20 cellular contexts compared by ENCODE assay signal in the genomic region with DNA sequence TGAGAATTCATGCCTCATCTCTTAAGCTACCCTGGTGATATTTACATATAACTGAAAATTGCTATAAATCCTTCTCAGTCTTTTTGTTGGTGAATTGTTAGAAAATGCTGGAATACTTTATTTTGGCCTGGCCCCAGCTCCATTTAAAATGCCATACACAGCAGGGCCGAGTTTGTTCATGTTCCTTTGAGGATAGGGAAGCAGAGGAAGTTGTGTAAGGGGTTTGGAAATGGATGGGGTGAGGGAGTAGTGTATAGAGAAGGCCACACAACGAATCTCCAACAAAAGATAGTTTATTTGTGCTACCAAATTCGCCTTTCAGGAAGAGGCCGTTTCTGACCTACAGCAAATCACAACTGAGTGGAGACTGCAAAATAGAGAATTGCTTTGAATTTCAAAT.
A peak's percentile ranks its signal among the peaks of the same experiment; 100 is the strongest.
DNase-seq lines count a peak whose midpoint lies in the region; ATAC-seq and TF ChIP-seq lines count a peak whose summit lies in the region.
"Had no signal": no experiment of that assay in that cellular context is flagged by ENCODE, and none has a peak within 500 bp of the region (broad histone marks: within the 10 kb centered on the region; RNA-seq: fewer than 3 reads in every experiment).

No MANE protein-coding gene starts in this region.

- no peak overlapping the region for H2BK12ac ChIP-seq in mesenchymal stem cell (ENCODE audit: low read length in 2 of 2)

- H3K27ac Mint-ChIP-seq in GM23338: no peak overlapping the region; the same call in 1 of the 2 replicates
- H3K27ac Mint-ChIP-seq: CD8-positive, alpha-beta T cell had no signal

- no peak overlapping the region for H3K4ac ChIP-seq in mesenchymal stem cell (ENCODE audit: low read depth in 1 of 2, low read length in 2 of 2)

- H3K4me3 Mint-ChIP-seq in GM23338: no peak overlapping the region
- H3K4me3 Mint-ChIP-seq: CD8-positive, alpha-beta T cell had no signal

- DNase-seq in GM23338 (ENCODE audit: low spot score): no peak
- DNase-seq in cardiac fibroblast (ENCODE audit: low read depth in 2 of 2): peak; percentile 6 to 39
- no peak for DNase-seq in mesenchymal stem cell
- DNase-seq in sciatic nerve (ENCODE audit: low spot score): no peak
- DNase-seq in MG63: no peak
- no peak for DNase-seq in psoas muscle
- DNase-seq: CD8-positive, alpha-beta T cell; DMS79 treated with DMSO at 0.1 percent for 48 hours; HCEC 1CT; IMR-90; Karpas-422; MM.1S; NCI-H1105 treated with DMSO at 0.1 percent for 48 hours; NCI-H187; NCI-H345; NCI-H526 treated with DMSO at 0.1 percent for 48 hours; NK-92 treated with Interleukin-12 subunit alpha and Interleukin-12 subunit beta, amount 100 ng/mL, for 24 hours; OCI-M1 had no signal

- H3K4me1 ChIP-seq in GM23338 (ENCODE audit: insufficient read depth) (peaks cover 15% of the 10 kb centered on the region; the same call in 1 of the 2 replicates), mesenchymal stem cell (ENCODE audit: control insufficient read depth, insufficient read depth, low read depth, low read length) (no peaks in the 10 kb centered on the region), psoas muscle (peaks cover 5% of the 10 kb centered on the region)
- H3K4me1 ChIP-seq: BLaER1 had no signal

- no peak overlapping the region for H3K23ac ChIP-seq in mesenchymal stem cell (ENCODE audit: low read length in 2 of 2)

- H3K4me2 ChIP-seq in GM23338: no peak overlapping the region
- no peak overlapping the region for H3K4me2 ChIP-seq in mesenchymal stem cell (ENCODE audit: low read length, poor library complexity, severe bottlenecking)
- H3K4me2 ChIP-seq: BLaER1 had no signal

- H3K9me3 Mint-ChIP-seq in GM23338: no peaks in the 10 kb centered on the region

- no peak overlapping the region for H3K9ac ChIP-seq in mesenchymal stem cell (ENCODE audit: low read length)
- H3K9ac ChIP-seq: BLaER1 had no signal

- no peaks in the 10 kb centered on the region for H3K9me2 ChIP-seq in GM23338 (ENCODE audit: insufficient read depth)

- no peak overlapping the region for H3K14ac ChIP-seq in mesenchymal stem cell (ENCODE audit: low read length in 2 of 2)

- intact Hi-C loops in sciatic nerve (cut with DNase I) (no loop called here), psoas muscle (cut with DNase I) (loop anchor here in 1 of 2 donors (10.0 kb wide), 1 partner anchor 48 kb away; no protein-coding TSS in a partner anchor)

- no peaks in the 10 kb centered on the region for H3K36me3 ChIP-seq in GM23338 (ENCODE audit: insufficient read depth)
- no peaks in the 10 kb centered on the region for H3K36me3 ChIP-seq in mesenchymal stem cell (ENCODE audit: control insufficient read depth in 1 of 2, insufficient read depth in 2 of 2, low read depth in 1 of 2, low read length in 2 of 2)
- H3K36me3 ChIP-seq in MG63: no peaks in the 10 kb centered on the region
- no peaks in the 10 kb centered on the region for H3K36me3 ChIP-seq in psoas muscle (ENCODE audit: insufficient read depth in 1 of 2, low read depth in 1 of 2)
- H3K36me3 ChIP-seq: BLaER1 had no signal

- H3K4me3 ChIP-seq in GM23338 (no peak overlapping the region), cardiac fibroblast (replicated peaks in 1 of 2; ENCODE audit: low read depth in 2 of 2, low read length in 2 of 2) (no peak overlapping the region), mesenchymal stem cell (ENCODE audit: insufficient read depth in 1 of 2, low read depth in 1 of 2, low read length in 2 of 2) (no peak overlapping the region), MG63 (no peak overlapping the region), psoas muscle (no peak overlapping the region)
- H3K4me3 ChIP-seq: BLaER1 had no signal

- H2BK120ac ChIP-seq in mesenchymal stem cell (ENCODE audit: low read depth, low read length): no peak overlapping the region

- H3K9me3 ChIP-seq in mesenchymal stem cell (ENCODE audit: control insufficient read depth, low read length) (no peaks in the 10 kb centered on the region), MG63 (no peaks in the 10 kb centered on the region), psoas muscle (no peaks in the 10 kb centered on the region)
- H3K9me3 ChIP-seq: BLaER1 had no signal

- H3K36me3 Mint-ChIP-seq in GM23338 (ENCODE audit: low read depth): no peaks in the 10 kb centered on the region
- H3K36me3 Mint-ChIP-seq: CD8-positive, alpha-beta T cell had no signal

- 74% methylated on average over 3 of the region's 4 CpGs for WGBS in mesenchymal stem cell
- WGBS in psoas muscle, 3 donors: 43 to 56% (median 46%) methylated on average over 4 of the region's 4 CpGs

- no peaks in the 10 kb centered on the region for H3F3A ChIP-seq in GM23338 (replicated peaks; ENCODE audit: low read depth)

- H2AK5ac ChIP-seq in mesenchymal stem cell (ENCODE audit: low read length, severe bottlenecking): no peak overlapping the region

- H3K27me3 ChIP-seq in GM23338 (ENCODE audit: insufficient read depth) (no peaks in the 10 kb centered on the region), mesenchymal stem cell (ENCODE audit: control insufficient read depth in 1 of 2, insufficient read depth in 1 of 2, low read length in 2 of 2) (no peaks in the 10 kb centered on the region), MG63 (no peaks in the 10 kb centered on the region), psoas muscle (ENCODE audit: insufficient read depth in 3 of 3, low read length in 2 of 3) (no peaks in the 10 kb centered on the region)
- H3K27me3 ChIP-seq: BLaER1 had no signal

- no peaks in the 10 kb centered on the region for H3K27me3 Mint-ChIP-seq in GM23338 (ENCODE audit: insufficient read depth, low read depth, poor library complexity)

- H4K8ac ChIP-seq in mesenchymal stem cell (ENCODE audit: low read length): no peak overlapping the region

- H2AFZ ChIP-seq in GM23338 (peak overlapping the region; percentile 85), mesenchymal stem cell (ENCODE audit: low read depth, low read length) (peak overlapping the region; percentile 39)

- H2BK15ac ChIP-seq in mesenchymal stem cell (ENCODE audit: low read depth, poor library complexity, severe bottlenecking): no peak overlapping the region

- no peaks in the 10 kb centered on the region for H3K79me1 ChIP-seq in mesenchymal stem cell (replicated peaks; ENCODE audit: low read length, poor library complexity, severe bottlenecking)

- no peak for TF ChIP-seq CTCF in GM23338 (conservative IDR thresholded peaks at IDR 0.05; ENCODE audit: low read depth in 2 of 2)
- TF ChIP-seq CTCF in cardiac fibroblast (IDR thresholded peaks at IDR 0.05; ENCODE audit: low read depth, low read length): no peak
- no peak for TF ChIP-seq CTCF in psoas muscle (IDR thresholded peaks at IDR 0.05)

- H2BK5ac ChIP-seq in mesenchymal stem cell (ENCODE audit: low read depth, low read length, poor library complexity, severe bottlenecking): no peak overlapping the region

- H3K4me1 Mint-ChIP-seq in GM23338: peaks cover 13% of the 10 kb centered on the region

- ATAC-seq in GM23338: no peak
- ATAC-seq in sciatic nerve: peak; percentile 64
- ATAC-seq in psoas muscle: no peak
- ATAC-seq in GM21515 (IDR thresholded peaks at IDR 0.05; ENCODE audit: unreplicated experiment): no peak
- ATAC-seq: CD8-positive, alpha-beta T cell had no signal

- H4K20me1 ChIP-seq in GM23338 (replicated peaks; ENCODE audit: insufficient read depth): no peaks in the 10 kb centered on the region
- H4K20me1 ChIP-seq: BLaER1 had no signal

- no peak overlapping the region for H3K27ac ChIP-seq in GM23338 (ENCODE audit: low read depth)
- H3K27ac ChIP-seq in mesenchymal stem cell (ENCODE audit: low read length, poor library complexity, severe bottlenecking): no peak overlapping the region
- no peak overlapping the region for H3K27ac ChIP-seq in psoas muscle
- H3K27ac ChIP-seq: BLaER1 had no signal

- no peak overlapping the region for H3K18ac ChIP-seq in mesenchymal stem cell (ENCODE audit: low read depth in 1 of 2, low read length in 2 of 2)

- H4K91ac ChIP-seq in mesenchymal stem cell (ENCODE audit: low read length): no peak overlapping the region

- H3K79me2 ChIP-seq in GM23338 (replicated peaks; ENCODE audit: insufficient read depth): no peaks in the 10 kb centered on the region

TF ChIP-seq in GM23338, 12 proteins besides CTCF, POLR2A, EP300 and RAD21 (continues in another document):
- no peak for TF ChIP-seq NANOG (IDR thresholded peaks at IDR 0.05; ENCODE audit: borderline replicate concordance)
- no peak for TF ChIP-seq POLR2AphosphoS5 (IDR thresholded peaks at IDR 0.05; ENCODE audit: low read depth)
- TF ChIP-seq JUNB (IDR thresholded peaks at IDR 0.05; ENCODE audit: unreplicated experiment): no peak
- TF ChIP-seq, protein P1, sequence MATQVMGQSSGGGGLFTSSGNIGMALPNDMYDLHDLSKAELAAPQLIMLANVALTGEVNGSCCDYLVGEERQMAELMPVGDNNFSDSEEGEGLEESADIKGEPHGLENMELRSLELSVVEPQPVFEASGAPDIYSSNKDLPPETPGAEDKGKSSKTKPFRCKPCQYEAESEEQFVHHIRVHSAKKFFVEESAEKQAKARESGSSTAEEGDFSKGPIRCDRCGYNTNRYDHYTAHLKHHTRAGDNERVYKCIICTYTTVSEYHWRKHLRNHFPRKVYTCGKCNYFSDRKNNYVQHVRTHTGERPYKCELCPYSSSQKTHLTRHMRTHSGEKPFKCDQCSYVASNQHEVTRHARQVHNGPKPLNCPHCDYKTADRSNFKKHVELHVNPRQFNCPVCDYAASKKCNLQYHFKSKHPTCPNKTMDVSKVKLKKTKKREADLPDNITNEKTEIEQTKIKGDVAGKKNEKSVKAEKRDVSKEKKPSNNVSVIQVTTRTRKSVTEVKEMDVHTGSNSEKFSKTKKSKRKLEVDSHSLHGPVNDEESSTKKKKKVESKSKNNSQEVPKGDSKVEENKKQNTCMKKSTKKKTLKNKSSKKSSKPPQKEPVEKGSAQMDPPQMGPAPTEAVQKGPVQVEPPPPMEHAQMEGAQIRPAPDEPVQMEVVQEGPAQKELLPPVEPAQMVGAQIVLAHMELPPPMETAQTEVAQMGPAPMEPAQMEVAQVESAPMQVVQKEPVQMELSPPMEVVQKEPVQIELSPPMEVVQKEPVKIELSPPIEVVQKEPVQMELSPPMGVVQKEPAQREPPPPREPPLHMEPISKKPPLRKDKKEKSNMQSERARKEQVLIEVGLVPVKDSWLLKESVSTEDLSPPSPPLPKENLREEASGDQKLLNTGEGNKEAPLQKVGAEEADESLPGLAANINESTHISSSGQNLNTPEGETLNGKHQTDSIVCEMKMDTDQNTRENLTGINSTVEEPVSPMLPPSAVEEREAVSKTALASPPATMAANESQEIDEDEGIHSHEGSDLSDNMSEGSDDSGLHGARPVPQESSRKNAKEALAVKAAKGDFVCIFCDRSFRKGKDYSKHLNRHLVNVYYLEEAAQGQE (IDR thresholded peaks at IDR 0.05; ENCODE audit: unreplicated experiment): no peak
- no peak for TF ChIP-seq ZNF114 (CRISPR knock-in tag; IDR thresholded peaks at IDR 0.05)
- no peak for TF ChIP-seq EZH2phosphoT487 (IDR thresholded peaks at IDR 0.05; ENCODE audit: unreplicated experiment)
- TF ChIP-seq EZH2 (IDR thresholded peaks at IDR 0.05; ENCODE audit: low read depth, unreplicated experiment): no peak
- no peak for TF ChIP-seq STAT1 (IDR thresholded peaks at IDR 0.05; ENCODE audit: unreplicated experiment)

Comparison
In these comparisons a context has a peak if more than half of its experiments do, and no peak if none do; other contexts are left out.
1. DNase-seq: peak in cardiac fibroblast (2 of 2); none in GM23338 (single experiment), mesenchymal stem cell (single experiment), sciatic nerve (single experiment), MG63 (single experiment) and psoas muscle (0 of 2).